9 cellular contexts compared by ENCODE assay signal in genomic region chr12:69052613-69053408, GRCh38.
DNase-seq lines count a peak whose midpoint lies in the region; ATAC-seq and TF ChIP-seq lines count a peak whose summit lies in the region.
"Had no signal": no experiment of that assay in that cellular context is flagged by ENCODE, and none has a peak within 500 bp of the region (broad histone marks: within the 10 kb centered on the region; RNA-seq: fewer than 3 reads in every experiment).

No MANE protein-coding gene starts in this region.

- H3K27ac ChIP-seq in tibial artery = no peak overlapping the region
- H3K27ac ChIP-seq: BLaER1 had no signal

- no peaks in the 10 kb centered on the region for H3K27me3 ChIP-seq in tibial artery
- H3K27me3 ChIP-seq: BLaER1 had no signal

- ATAC-seq in HG03439 (IDR thresholded peaks at IDR 0.05; ENCODE audit: unreplicated experiment) = no peak

- peaks cover 0 to 11% (median 8%) of the 10 kb centered on the region in 4 donors for H3K4me1 ChIP-seq in tibial artery
- H3K4me1 ChIP-seq: BLaER1 had no signal

- POLR2A ChIA-PET in HEK293T (lab: Yijun Ruan, JAX) = no interaction called here

- H3K4me3 ChIP-seq in WI38 (ENCODE audit: low read depth, low read length) (peak overlapping the region; percentile 28; the same call in 1 of the 2 replicates), tibial artery (no peak overlapping the region)
- H3K4me3 ChIP-seq: BLaER1 had no signal

- intact Hi-C loops in tibial artery (cut with DNase I; ENCODE audit: low total_unique reads) = no loop called here

- CTCF ChIA-PET in HEK293T (lab: Yijun Ruan, JAX) = no interaction called here

- DNase-seq in NCI-H526 (lab: John Stamatoyannopoulos, UW) = peak; percentile 19 to 26
- no peak for DNase-seq in NCI-H526 treated with DMSO at 0.1 percent for 48 hours (lab: John Stamatoyannopoulos, UW)
- DNase-seq in glomerular visceral epithelial cell (ENCODE audit: extremely low spot score) = peak; percentile 93
- peak; percentile 49 to 63 for DNase-seq in stimulated activated CD8-positive, alpha-beta memory T cell treated with anti-CD3 and anti-CD28 coated beads, Interleukin-15, amount 100 ng/mL, for 48 hours (ENCODE audit: low read depth in 2 of 2)
- no peak for DNase-seq in tibial artery
- DNase-seq in HEK293T (ENCODE audit: extremely low spot score) = no peak

- TF ChIP-seq CTCF in WI38 (IDR thresholded peaks at IDR 0.05; ENCODE audit: low read depth, low read length) = no peak
- TF ChIP-seq CTCF in tibial artery (IDR thresholded peaks at IDR 0.05) = no peak

- no peaks in the 10 kb centered on the region for H3K36me3 ChIP-seq in tibial artery
- H3K36me3 ChIP-seq: BLaER1 had no signal

- H3K9me3 ChIP-seq in tibial artery = no peaks in the 10 kb centered on the region
- H3K9me3 ChIP-seq: BLaER1 had no signal

TF ChIP-seq in HEK293T, 16 proteins besides CTCF, POLR2A, EP300 and RAD21:
- TF ChIP-seq TARDBP (IDR thresholded peaks at IDR 0.05) (no peak), L3MBTL2 (conservative IDR thresholded peaks at IDR 0.05) (no peak), FOXM1 (IDR thresholded peaks at IDR 0.05; ENCODE audit: borderline replicate concordance) (no peak), ARNT (IDR thresholded peaks at IDR 0.05) (no peak), FOXA1 (IDR thresholded peaks at IDR 0.05) (no peak), CTBP1 (IDR thresholded peaks at IDR 0.05; ENCODE audit: borderline replicate concordance) (no peak), PKNOX1 (IDR thresholded peaks at IDR 0.05) (no peak)

Comparison
In these comparisons a context has a peak if more than half of its experiments do, and no peak if none do; other contexts are left out.
1. DNase-seq: peak in NCI-H526 (2 of 2), glomerular visceral epithelial cell (single experiment) and stimulated activated CD8-positive, alpha-beta memory T cell treated with anti-CD3 and anti-CD28 coated beads, Interleukin-15, amount 100 ng/mL, for 48 hours (2 of 2); none in NCI-H526 treated with DMSO at 0.1 percent for 48 hours (single experiment), tibial artery (0 of 2) and HEK293T (single experiment).